In the genomic region with DNA sequence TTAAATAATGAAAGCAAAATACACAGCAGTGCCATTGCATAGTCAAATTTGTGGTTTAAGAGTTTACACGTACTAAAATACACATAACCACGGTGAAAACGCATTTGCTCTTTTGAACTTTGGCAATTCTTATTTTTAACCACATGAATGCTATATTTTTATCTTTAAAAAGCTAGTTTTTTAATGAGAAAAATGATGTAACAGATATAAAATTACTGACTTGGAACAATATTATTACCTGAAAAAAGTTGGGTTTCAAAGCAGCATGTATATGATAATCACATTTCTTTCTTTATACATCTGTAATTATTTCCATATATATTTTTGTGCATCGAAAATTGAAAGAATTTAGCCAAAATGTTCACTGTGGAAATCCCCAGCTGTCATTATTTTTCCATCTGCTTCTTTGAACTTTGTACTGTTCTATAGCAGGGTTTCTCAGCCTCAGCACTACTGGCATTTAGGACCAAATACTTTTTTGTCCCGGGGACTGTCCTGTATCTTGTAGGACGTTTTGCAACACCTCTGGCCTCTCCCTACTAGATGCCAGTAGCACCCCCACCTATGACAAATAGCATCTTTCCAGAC, we compare ENCODE assay signal across 17 cellular contexts.
DNase-seq lines count a peak whose midpoint lies in the region; ATAC-seq and TF ChIP-seq lines count a peak whose summit lies in the region.
"Had no signal": no experiment of that assay in that cellular context is flagged by ENCODE, and none has a peak within 500 bp of the region (broad histone marks: within the 10 kb centered on the region; RNA-seq: fewer than 3 reads in every experiment).

No MANE protein-coding gene starts in this region.

- no peak overlapping the region for H3K27ac ChIP-seq in OCI-LY3 (ENCODE audit: low read length)
- no peak overlapping the region for H3K27ac ChIP-seq in CD8-positive, alpha-beta T cell (ENCODE audit: low read depth, low read length)
- H3K27ac ChIP-seq: esophagus muscularis mucosa, left lung, SJCRH30, WERI-Rb-1 had no signal

- H3K9me3 ChIP-seq in OCI-LY3 (ENCODE audit: insufficient read depth, low read length) = no peaks in the 10 kb centered on the region
- no peaks in the 10 kb centered on the region for H3K9me3 ChIP-seq in CD8-positive, alpha-beta T cell (ENCODE audit: low read length)
- H3K9me3 ChIP-seq: esophagus muscularis mucosa, left lung, SJCRH30 had no signal

- H3K4me3 Mint-ChIP-seq in CD8-positive, alpha-beta T cell = no peak overlapping the region
- H3K4me3 Mint-ChIP-seq: naive thymus-derived CD8-positive, alpha-beta T cell; stimulated activated effector memory CD8-positive, alpha-beta T cell treated with anti-CD3 and anti-CD28 coated beads, Interleukin-12 subunit alpha, Interleukin-12 subunit beta, amount 100 ng/mL, for 72 hours had no signal

- peak overlapping the region; percentile 18 for H3K4me2 ChIP-seq in OCI-LY3 (ENCODE audit: low read length)

- H3K9me3 Mint-ChIP-seq in CD8-positive, alpha-beta T cell = no peaks in the 10 kb centered on the region
- H3K9me3 Mint-ChIP-seq: naive thymus-derived CD8-positive, alpha-beta T cell; stimulated activated effector memory CD8-positive, alpha-beta T cell treated with anti-CD3 and anti-CD28 coated beads, Interleukin-12 subunit alpha, Interleukin-12 subunit beta, amount 100 ng/mL, for 72 hours had no signal

- in situ Hi-C loops in GM13976 (cut with MboI; ENCODE audit: low sequenced_read_pairs, unreplicated experiment) = no loop called here

- CTCF ChIA-PET in CD8-positive, alpha-beta T cell (lab: Charles Lee) = no interaction called here

- TF ChIP-seq CTCF in OCI-LY3 (IDR thresholded peaks at IDR 0.05; ENCODE audit: low read depth, low read length) = no peak
- TF ChIP-seq CTCF in GM13976 (IDR thresholded peaks at IDR 0.05; ENCODE audit: borderline replicate concordance, control extremely low read depth, extremely low read depth, insufficient read depth, missing control alignments) = no peak
- no peak for TF ChIP-seq CTCF in CD8-positive, alpha-beta T cell (IDR thresholded peaks at IDR 0.05)

- ATAC-seq in GM19468 (IDR thresholded peaks at IDR 0.05; ENCODE audit: extremely low read depth, unreplicated experiment) = peak; percentile 20
- ATAC-seq in stimulated activated naive CD8-positive, alpha-beta T cell treated with anti-CD3 and anti-CD28 coated beads, Interleukin-15, Interleukin-2, amounts not matched to agents 100 U/mL and 50 U/mL, for 24 hours = peak; percentile 91
- no peak for ATAC-seq in CD8-positive, alpha-beta T cell
- ATAC-seq in GM21619 (IDR thresholded peaks at IDR 0.05; ENCODE audit: unreplicated experiment) = no peak
- ATAC-seq: left lung; naive thymus-derived CD8-positive, alpha-beta T cell; stimulated activated effector memory CD8-positive, alpha-beta T cell treated with anti-CD3 and anti-CD28 coated beads, Interleukin-12 subunit alpha, Interleukin-12 subunit beta, amount 100 ng/mL, for 72 hours had no signal

- H3K27ac Mint-ChIP-seq in CD8-positive, alpha-beta T cell = no peak overlapping the region
- H3K27ac Mint-ChIP-seq: stimulated activated effector memory CD8-positive, alpha-beta T cell treated with anti-CD3 and anti-CD28 coated beads, Interleukin-12 subunit alpha, Interleukin-12 subunit beta, amount 100 ng/mL, for 72 hours had no signal

- H4K20me1 ChIP-seq in OCI-LY3 (ENCODE audit: insufficient read depth, low read length) = no peaks in the 10 kb centered on the region

- peaks cover 10% of the 10 kb centered on the region for H3K4me1 Mint-ChIP-seq in CD8-positive, alpha-beta T cell (ENCODE audit: low read depth)

- no peaks in the 10 kb centered on the region for H3K79me2 ChIP-seq in OCI-LY3 (ENCODE audit: low read length)

- H2AFZ ChIP-seq in OCI-LY3 (ENCODE audit: low read depth, low read length) = no peak overlapping the region

- POLR2A ChIA-PET in CD8-positive, alpha-beta T cell (lab: Charles Lee) = no interaction called here

- H3K27me3 Mint-ChIP-seq in CD8-positive, alpha-beta T cell (ENCODE audit: low read depth) = no peaks in the 10 kb centered on the region
- H3K27me3 Mint-ChIP-seq: naive thymus-derived CD8-positive, alpha-beta T cell had no signal

- DNase-seq in activated effector memory CD4-positive, alpha-beta T cell treated with anti-CD3 and anti-CD28 coated beads, Interleukin-2, amount 50 U/mL, for 16 hours = peak; percentile 27
- DNase-seq in activated effector memory CD4-positive, alpha-beta T cell treated with Interleukin-2 at 50 U/mL for 16 hours = no peak
- peak; percentile 16 for DNase-seq in stimulated activated naive CD8-positive, alpha-beta T cell treated with anti-CD3 and anti-CD28 coated beads, Interleukin-15, Interleukin-2, amounts not matched to agents 100 U/mL and 50 U/mL, for 24 hours
- DNase-seq in GM13976 (ENCODE audit: low spot score) = no peak
- DNase-seq in CD8-positive, alpha-beta T cell = no peak
- DNase-seq: DMS53; left lung; naive thymus-derived CD8-positive, alpha-beta T cell; retina; SJCRH30; stimulated activated CD4-positive, alpha-beta T cell treated with anti-CD3 and anti-CD28 coated beads, Interleukin-2, amount 100 ng/mL, for 24 hours; WERI-Rb-1 had no signal

- no peaks in the 10 kb centered on the region for H3K27me3 ChIP-seq in OCI-LY3 (ENCODE audit: low read depth, low read length)
- no peaks in the 10 kb centered on the region for H3K27me3 ChIP-seq in CD8-positive, alpha-beta T cell (ENCODE audit: insufficient read depth, low read length)
- H3K27me3 ChIP-seq: esophagus muscularis mucosa, left lung, SJCRH30 had no signal

- H3K36me3 ChIP-seq in OCI-LY3 (replicated peaks; ENCODE audit: low read depth, low read length) = no peaks in the 10 kb centered on the region
- no peaks in the 10 kb centered on the region for H3K36me3 ChIP-seq in CD8-positive, alpha-beta T cell (ENCODE audit: insufficient read depth, low read length)
- H3K36me3 ChIP-seq: esophagus muscularis mucosa, left lung, SJCRH30, WERI-Rb-1 had no signal

- H3K9ac ChIP-seq in OCI-LY3 (ENCODE audit: low read length) = no peak overlapping the region

- peaks cover 10% of the 10 kb centered on the region for H3K4me1 ChIP-seq in OCI-LY3 (ENCODE audit: low read length)
- peaks cover 4% of the 10 kb centered on the region for H3K4me1 ChIP-seq in CD8-positive, alpha-beta T cell (ENCODE audit: insufficient read depth, low read length)
- H3K4me1 ChIP-seq: esophagus muscularis mucosa, left lung had no signal

- H3K4me3 ChIP-seq in OCI-LY3 (ENCODE audit: low read length) = no peak overlapping the region
- no peak overlapping the region for H3K4me3 ChIP-seq in CD8-positive, alpha-beta T cell (ENCODE audit: low read depth, low read length)
- H3K4me3 ChIP-seq: esophagus muscularis mucosa, left lung, SJCRH30 had no signal

- no peaks in the 10 kb centered on the region for H3K36me3 Mint-ChIP-seq in CD8-positive, alpha-beta T cell
- H3K36me3 Mint-ChIP-seq: naive thymus-derived CD8-positive, alpha-beta T cell; stimulated activated effector memory CD8-positive, alpha-beta T cell treated with anti-CD3 and anti-CD28 coated beads, Interleukin-12 subunit alpha, Interleukin-12 subunit beta, amount 100 ng/mL, for 72 hours had no signal

- intact Hi-C loops in CD8-positive, alpha-beta T cell (cut with DNase I, micrococcal nuclease) = no loop called here

Comparison
In these comparisons a context has a peak if more than half of its experiments do, and no peak if none do; other contexts are left out.
1. DNase-seq: peak in activated effector memory CD4-positive, alpha-beta T cell treated with anti-CD3 and anti-CD28 coated beads, Interleukin-2, amount 50 U/mL, for 16 hours (single experiment) and stimulated activated naive CD8-positive, alpha-beta T cell treated with anti-CD3 and anti-CD28 coated beads, Interleukin-15, Interleukin-2, amounts not matched to agents 100 U/mL and 50 U/mL, for 24 hours (single experiment); none in activated effector memory CD4-positive, alpha-beta T cell treated with Interleukin-2 at 50 U/mL for 16 hours (single experiment), GM13976 (single experiment) and CD8-positive, alpha-beta T cell (0 of 7).
2. ATAC-seq: peak in GM19468 (single experiment) and stimulated activated naive CD8-positive, alpha-beta T cell treated with anti-CD3 and anti-CD28 coated beads, Interleukin-15, Interleukin-2, amounts not matched to agents 100 U/mL and 50 U/mL, for 24 hours (single experiment); none in CD8-positive, alpha-beta T cell (single experiment) and GM21619 (single experiment).